16 cellular contexts compared by ENCODE assay signal in the genomic region with DNA sequence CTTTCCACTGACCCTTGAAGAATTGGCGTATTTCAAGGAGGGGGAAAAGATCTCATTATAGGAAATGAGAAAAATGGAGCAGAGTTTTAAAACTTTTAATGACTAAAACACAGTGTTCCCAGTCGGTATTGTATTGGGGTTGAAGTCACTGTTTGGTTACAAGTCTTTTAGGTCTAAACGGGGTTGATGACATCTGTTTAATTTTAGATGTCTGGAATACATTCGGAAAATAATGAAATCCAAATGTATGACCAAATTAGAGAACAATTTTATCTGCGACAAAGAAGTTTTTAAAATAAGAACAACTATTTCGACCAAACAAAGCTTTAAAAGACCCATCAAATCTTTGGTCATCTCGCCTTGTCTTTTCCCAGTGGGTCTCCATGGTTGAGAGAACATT.
DNase-seq lines count a peak whose midpoint lies in the region; ATAC-seq and TF ChIP-seq lines count a peak whose summit lies in the region.
"Had no signal": no experiment of that assay in that cellular context is flagged by ENCODE, and none has a peak within 500 bp of the region (broad histone marks: within the 10 kb centered on the region; RNA-seq: fewer than 3 reads in every experiment).

No MANE protein-coding gene starts in this region.

- H3K4me1 Mint-ChIP-seq in nephron, result peaks cover 20% of the 10 kb centered on the region

- H3K9ac ChIP-seq in adipocyte (ENCODE audit: low read length), result no peak overlapping the region

- no peaks in the 10 kb centered on the region for H3K9me3 Mint-ChIP-seq in nephron
- H3K9me3 Mint-ChIP-seq: CD4-positive, alpha-beta T cell; H9 had no signal

- H3K36me3 ChIP-seq in adipocyte (ENCODE audit: control insufficient read depth, insufficient read depth, low read length, severe bottlenecking) (no peaks in the 10 kb centered on the region), suprapubic skin (no peaks in the 10 kb centered on the region)
- H3K36me3 ChIP-seq: BE2C had no signal

- no peak overlapping the region for H3K4me3 Mint-ChIP-seq in nephron
- H3K4me3 Mint-ChIP-seq: CD4-positive, alpha-beta T cell; H9 had no signal

- H3K36me3 Mint-ChIP-seq in nephron (ENCODE audit: low read depth), result no peaks in the 10 kb centered on the region

- DNase-seq in adipocyte (ENCODE audit: low read depth) (peak; percentile 43), fibroblast of peridontal ligament (ENCODE audit: extremely low read depth) (peak; percentile 61), suprapubic skin (ENCODE audit: low spot score in 2 of 2) (no peak), NCI-H2171 (lab: John Stamatoyannopoulos, UW) (no peak), NOMO-1 treated with dmso at 0.1 percent for 144 hours (lab: John Stamatoyannopoulos, UW; ENCODE audit: unreplicated experiment) (no peak)
- DNase-seq: ACHN, BE2C, DMS153, DMS79, GDM1 had no signal

- H3K9me3 ChIP-seq in adipocyte (ENCODE audit: control insufficient read depth, low read length) (no peaks in the 10 kb centered on the region), suprapubic skin (no peaks in the 10 kb centered on the region)
- H3K9me3 ChIP-seq: BE2C had no signal

- H3K27me3 ChIP-seq in adipocyte (replicated peaks; ENCODE audit: control insufficient read depth, insufficient read depth, low read length) (no peaks in the 10 kb centered on the region), suprapubic skin (no peaks in the 10 kb centered on the region)
- H3K27me3 ChIP-seq: BE2C had no signal

- ATAC-seq in HG03196 (IDR thresholded peaks at IDR 0.05; ENCODE audit: unreplicated experiment), result no peak

- 65% methylated on average over 7 of the region's 7 CpGs for WGBS in suprapubic skin

- H3K4me1 ChIP-seq in adipocyte (ENCODE audit: control insufficient read depth, insufficient read depth, low read length) (peaks cover 11% of the 10 kb centered on the region), suprapubic skin (peaks cover 14% of the 10 kb centered on the region)

- H3K27ac Mint-ChIP-seq in nephron, result peak overlapping the region in 2 of 3 experiments; percentile 16 to 21
- H3K27ac Mint-ChIP-seq: CD4-positive, alpha-beta T cell; H9 had no signal

- no peak for TF ChIP-seq POLR2A in suprapubic skin (IDR thresholded peaks at IDR 0.05)

- TF ChIP-seq CTCF in nephron (IDR thresholded peaks at IDR 0.05; ENCODE audit: unreplicated experiment in 3 of 3) (no peak), suprapubic skin (IDR thresholded peaks at IDR 0.05) (no peak)

- no peak overlapping the region for H3K27ac ChIP-seq in suprapubic skin
- H3K27ac ChIP-seq: C4-2B, HL-60 had no signal

- TF ChIP-seq EP300 in suprapubic skin (IDR thresholded peaks at IDR 0.05), result no peak

- H3K4me3 ChIP-seq in adipocyte (ENCODE audit: low read length), result no peak overlapping the region
- no peak overlapping the region for H3K4me3 ChIP-seq in suprapubic skin

- peaks cover 12% of the 10 kb centered on the region for H3K27me3 Mint-ChIP-seq in nephron (ENCODE audit: low read depth)

Comparison
In these comparisons a context has a peak if more than half of its experiments do, and no peak if none do; other contexts are left out.
1. DNase-seq: peak in adipocyte (single experiment) and fibroblast of peridontal ligament (single experiment); none in suprapubic skin (0 of 2), NCI-H2171 (single experiment) and NOMO-1 treated with dmso at 0.1 percent for 144 hours (single experiment).